29 cellular contexts compared by ENCODE assay signal in the genomic region with DNA sequence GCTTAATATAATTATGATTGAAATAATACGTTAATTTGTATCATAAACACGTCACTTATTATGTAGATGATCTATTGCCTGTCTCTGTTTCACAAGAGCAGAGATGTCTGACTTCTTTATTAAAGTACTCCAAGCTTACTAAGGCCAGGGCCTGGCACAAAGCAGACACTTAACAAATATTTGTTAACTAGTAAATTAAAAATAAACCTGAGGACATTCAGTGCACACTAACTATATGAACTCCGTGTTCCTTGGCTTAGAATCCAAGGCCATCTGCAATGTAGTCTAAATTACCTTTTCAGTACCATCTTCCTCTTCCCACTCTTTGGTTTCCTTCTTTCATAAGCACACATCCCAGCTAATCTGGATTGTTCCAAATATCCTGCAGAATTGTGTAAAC.
"Had no signal": no experiment of that assay in that cellular context is flagged by ENCODE, and none has a peak within 500 bp of the region (broad histone marks: within the 10 kb centered on the region; RNA-seq: fewer than 3 reads in every experiment).

No MANE protein-coding gene starts in this region.

- FAIRE-seq: islet of Langerhans, kidney had no signal

- H3K4me3 ChIP-seq: left lung, lung, neural progenitor cell, skin epidermis, stomach, suprapubic skin, thoracic aorta, tibial artery, upper lobe of right lung, uterus had no signal

- H3K27ac ChIP-seq: left lung, neural progenitor cell, neutrophil, skin epidermis, stomach, suprapubic skin, thoracic aorta, tibial artery, upper lobe of right lung, uterus had no signal

- H3K4me1 ChIP-seq: left lung, neural progenitor cell, stomach, suprapubic skin, upper lobe of right lung, uterus had no signal

- H3K9me3 ChIP-seq: left lung, neutrophil, stomach, suprapubic skin, thoracic aorta, tibial artery, upper lobe of right lung, uterus had no signal

- H3K36me3 ChIP-seq: left lung, neural progenitor cell, neutrophil, stomach, suprapubic skin, thoracic aorta, tibial artery, upper lobe of right lung, uterus had no signal

- ATAC-seq: left colon; left lung; natural killer cell; right cardiac atrium; sciatic nerve; stimulated activated naive B cell treated with anti-CD40 and anti-IgM and Interleukin-4, amounts not matched to agents 10 μg/mL and 1 μg/mL and 100 μg/mL, for 72 hours; stimulated activated naive CD8-positive, alpha-beta T cell treated with anti-CD3 and anti-CD28 coated beads, Interleukin-15, Interleukin-2, amounts not matched to agents 100 U/mL and 50 U/mL, for 24 hours; upper lobe of right lung had no signal

- H3K4me2 ChIP-seq: neural progenitor cell had no signal

- DNase-seq: hippocampal formation; kidney; left colon; left lung; mesendoderm; naive B cell; natural killer cell; nephron progenitor cell; occipital lobe; retina; right cardiac atrium; stimulated activated CD4-positive, alpha-beta T cell treated with anti-CD3 and anti-CD28 coated beads, Interleukin-12 subunit alpha, Interleukin-12 subunit beta, amount 100 ng/mL, for 4 hours; stimulated activated CD4-positive, alpha-beta T cell treated with anti-CD3 and anti-CD28 coated beads, Interleukin-15, amount 100 ng/mL, for 24 hours; stimulated activated CD4-positive, alpha-beta T cell treated with anti-CD3 and anti-CD28 coated beads, Interleukin-2, amount 100 ng/mL, for 24 hours; stimulated activated CD4-positive, alpha-beta T cell treated with anti-CD3 and anti-CD28 coated beads, Interleukin-4, amount 100 ng/mL, for 1 hour; stimulated activated naive B cell treated with anti-CD40 and anti-IgM and Interleukin-4, amounts not matched to agents 10 μg/mL and 1 μg/mL and 100 μg/mL, for 72 hours; stimulated activated naive CD8-positive, alpha-beta T cell treated with anti-CD3 and anti-CD28 coated beads, Interleukin-15, Interleukin-2, amounts not matched to agents 100 U/mL and 50 U/mL, for 24 hours; stomach; tibial artery; upper lobe of right lung; uterus had no signal

- H3K27me3 ChIP-seq: left lung, neural progenitor cell, neutrophil, stomach, suprapubic skin, tibial artery, upper lobe of right lung, uterus had no signal

- H3K9ac ChIP-seq: neural progenitor cell had no signal

- H2AFZ ChIP-seq: neural progenitor cell had no signal
